Comparison of ENCODE assay signal across 8 cellular contexts in genomic region chr22:20566420-20567260, GRCh38. TPM values are rescaled to one million over a fixed set of nuclear protein-coding genes. Genes with fewer than 3 reads are reported as not detected.
A peak's percentile ranks its signal among the peaks of the same experiment; 100 is the strongest.
DNase-seq lines count a peak whose midpoint lies in the region; ATAC-seq and TF ChIP-seq lines count a peak whose summit lies in the region.

No MANE protein-coding gene starts in this region.

- no peaks in the 10 kb centered on the region for H4K20me1 ChIP-seq in H9 (ENCODE audit: control insufficient read depth, insufficient read depth, insufficient read length)

- H3K9ac ChIP-seq in endodermal cell (ENCODE audit: extremely low read depth, low read length, poor library complexity, severe bottlenecking) (no peak overlapping the region), skeletal muscle satellite cell (ENCODE audit: low read depth, low read length) (no peak overlapping the region), H9 (ENCODE audit: extremely low read depth, insufficient read length, low read length) (no peak overlapping the region)

- 94 to 99% methylated on average over 10 to 14 of the region's 14 CpGs for WGBS in endodermal cell (ENCODE audit: insufficient coverage in 1 of 2, insufficient read length in 1 of 2), 2 experiments
- WGBS in H9 (ENCODE audit: extremely low coverage, insufficient read length, low lambda C conversion rate): no CpG with 5 or more reads among the region's 14 CpGs

- no peaks in the 10 kb centered on the region for H3K9me3 ChIP-seq in endodermal cell (ENCODE audit: control insufficient read depth, low read length)
- no peaks in the 10 kb centered on the region for H3K9me3 ChIP-seq in skeletal muscle satellite cell (replicated peaks; ENCODE audit: low read length)
- H3K9me3 ChIP-seq in H9 (ENCODE audit: control insufficient read depth, low read depth, low read length): no peaks in the 10 kb centered on the region

- no peak overlapping the region for H2BK20ac ChIP-seq in H9 (ENCODE audit: low read depth, low read length, poor library complexity, severe bottlenecking)

- no peaks in the 10 kb centered on the region for H3K27me3 ChIP-seq in endodermal cell (ENCODE audit: control insufficient read depth, insufficient read depth, low read length, poor library complexity, severe bottlenecking)
- H3K27me3 ChIP-seq in skeletal muscle satellite cell (ENCODE audit: control insufficient read depth, insufficient read depth, low read length): no peaks in the 10 kb centered on the region
- H3K27me3 ChIP-seq in H9 (ENCODE audit: insufficient read depth, low read length): no peaks in the 10 kb centered on the region

- H2AK5ac ChIP-seq in H9 (ENCODE audit: insufficient read length, low read length): no peak overlapping the region

- H3K56ac ChIP-seq in H9 (ENCODE audit: insufficient read length, low read depth, low read length): no peak overlapping the region

- H3K18ac ChIP-seq in H9 (ENCODE audit: insufficient read length, low read depth, low read length): no peak overlapping the region

- H3K9me3 Mint-ChIP-seq in endodermal cell (no peaks in the 10 kb centered on the region), H9 (no peaks in the 10 kb centered on the region)

- no peak overlapping the region for H2BK5ac ChIP-seq in H9 (ENCODE audit: insufficient read length, low read length)

- H3K27ac Mint-ChIP-seq in endodermal cell (peak overlapping the region; percentile 74), H9 (no peak overlapping the region; a peak in 1 of 7 replicates)

- H4K5ac ChIP-seq in H9 (ENCODE audit: insufficient read length, low read depth, low read length): no peak overlapping the region

- H3K27ac ChIP-seq in endodermal cell (ENCODE audit: low read depth, low read length): no peak overlapping the region
- H3K27ac ChIP-seq in H9 (ENCODE audit: insufficient read length, low read depth, low read length): no peak overlapping the region

- H3T11ph ChIP-seq in H9 (ENCODE audit: low read length): no peak overlapping the region

- DNase-seq in EH (ENCODE audit: low read depth) (peak; percentile 91), endodermal cell (no peak), H9 (no peak)
- peak; percentile 59 to 64 for DNase-seq in activated CD4-positive, alpha-beta T cell treated with anti-CD3 and anti-CD28 coated beads, Interleukin-2, amount 50 U/mL, for 4 hours

- H2BK120ac ChIP-seq in H9 (ENCODE audit: low read depth, low read length, poor library complexity, severe bottlenecking): no peak overlapping the region

- H2BK12ac ChIP-seq in H9 (ENCODE audit: insufficient read length, low read depth, low read length): no peak overlapping the region

- no peak overlapping the region for H3K14ac ChIP-seq in H9 (ENCODE audit: insufficient read depth, low read length)

- H3K4me2 ChIP-seq in skeletal muscle satellite cell (ENCODE audit: low read length) (peak overlapping the region; percentile 34), H9 (ENCODE audit: insufficient read depth, insufficient read length, low read length) (no peak overlapping the region)

- no peak overlapping the region for H2AFZ ChIP-seq in H9 (ENCODE audit: low read length)

- no peak overlapping the region for H3K4ac ChIP-seq in H9 (ENCODE audit: low read depth, low read length)

- no peak overlapping the region for H4K91ac ChIP-seq in H9 (ENCODE audit: insufficient read length, low read depth, low read length)

- no peak overlapping the region for H4K8ac ChIP-seq in H9 (replicated peaks; ENCODE audit: insufficient read length, low read depth, low read length)

- H3K79me2 ChIP-seq in H9 (ENCODE audit: insufficient read depth, low read length): no peaks in the 10 kb centered on the region

- no peaks in the 10 kb centered on the region for H3K4me1 ChIP-seq in endodermal cell (ENCODE audit: control insufficient read depth, insufficient read depth, low read length)
- H3K4me1 ChIP-seq in skeletal muscle satellite cell (ENCODE audit: control insufficient read depth, insufficient read depth, low read length): peaks cover 53% of the 10 kb centered on the region
- H3K4me1 ChIP-seq in H9 (ENCODE audit: insufficient read depth, low read length): no peaks in the 10 kb centered on the region

- H3K27me3 Mint-ChIP-seq in endodermal cell (ENCODE audit: insufficient read depth) (no peaks in the 10 kb centered on the region), H9 (ENCODE audit: low read depth) (no peaks in the 10 kb centered on the region)

- no peaks in the 10 kb centered on the region for H3K79me1 ChIP-seq in H9 (ENCODE audit: insufficient read depth, low read depth, low read length, poor library complexity, severe bottlenecking)

- H3K4me1 Mint-ChIP-seq in endodermal cell (peaks cover 2% of the 10 kb centered on the region), H9 (no peaks in the 10 kb centered on the region)

- H2BK15ac ChIP-seq in H9 (ENCODE audit: low read depth, low read length): no peak overlapping the region

- ATAC-seq in HG02852 (IDR thresholded peaks at IDR 0.05; ENCODE audit: unreplicated experiment): no peak
- ATAC-seq in GM19328 (IDR thresholded peaks at IDR 0.05; ENCODE audit: unreplicated experiment): no peak
- ATAC-seq in HG03097 (IDR thresholded peaks at IDR 0.05; ENCODE audit: low FRiP score, unreplicated experiment): no peak

- H3K23ac ChIP-seq in H9 (ENCODE audit: insufficient read length, low read depth, low read length): no peak overlapping the region

- peaks cover 65% of the 10 kb centered on the region for H3K36me3 Mint-ChIP-seq in endodermal cell (ENCODE audit: low read depth)
- peaks cover 29 to 70% (median 49%) of the 10 kb centered on the region in 3 experiments; a peak in 6 of 7 replicates for H3K36me3 Mint-ChIP-seq in H9 (ENCODE audit: insufficient read depth in 1 of 3, low read depth in 3 of 3)

- H3K4me3 Mint-ChIP-seq in endodermal cell: no peak overlapping the region
- H3K4me3 Mint-ChIP-seq in H9: no peak overlapping the region

- H3K4me3 ChIP-seq in endodermal cell (ENCODE audit: low read length) (no peak overlapping the region), skeletal muscle satellite cell (ENCODE audit: low read length) (no peak overlapping the region)

- no peaks in the 10 kb centered on the region for H3K23me2 ChIP-seq in H9 (ENCODE audit: insufficient read length, low read depth, low read length, poor library complexity, severe bottlenecking)

- H3K36me3 ChIP-seq in endodermal cell (ENCODE audit: control insufficient read depth, insufficient read depth, low read length) (peaks cover 81% of the 10 kb centered on the region), skeletal muscle satellite cell (ENCODE audit: insufficient read depth, low read length) (peaks cover 72% of the 10 kb centered on the region)

- TF ChIP-seq CTCF in endodermal cell (conservative IDR thresholded peaks at IDR 0.05) (no peak), H9 (conservative IDR thresholded peaks at IDR 0.05) (no peak)

RNA-seq across cellular contexts. Expression of gene MED15, which starts 59.2 kb away (rescaled TPM):
- total RNA-seq in endodermal cell: 10 to 100 TPM; 61.4 to 62.7 TPM
- polyA plus RNA-seq in endodermal cell (2013, experiment 1 of 2): 49.1 TPM
- 45.9 TPM for polyA plus RNA-seq in endodermal cell (2013, experiment 2 of 2)
- total RNA-seq in skeletal muscle satellite cell (2012; rRNA removed): 43.3 and 49.1 TPM in 2 replicates
- total RNA-seq in H9 (2021): 46.0 and 47.4 TPM in 2 replicates

Comparison
In these comparisons a context has a peak if more than half of its experiments do, and no peak if none do; other contexts are left out.
1. DNase-seq: peak in EH (single experiment) and activated CD4-positive, alpha-beta T cell treated with anti-CD3 and anti-CD28 coated beads, Interleukin-2, amount 50 U/mL, for 4 hours (2 of 2); none in endodermal cell (single experiment) and H9 (single experiment).